Comparison of ENCODE assay signal across 19 cellular contexts in the genomic region with DNA sequence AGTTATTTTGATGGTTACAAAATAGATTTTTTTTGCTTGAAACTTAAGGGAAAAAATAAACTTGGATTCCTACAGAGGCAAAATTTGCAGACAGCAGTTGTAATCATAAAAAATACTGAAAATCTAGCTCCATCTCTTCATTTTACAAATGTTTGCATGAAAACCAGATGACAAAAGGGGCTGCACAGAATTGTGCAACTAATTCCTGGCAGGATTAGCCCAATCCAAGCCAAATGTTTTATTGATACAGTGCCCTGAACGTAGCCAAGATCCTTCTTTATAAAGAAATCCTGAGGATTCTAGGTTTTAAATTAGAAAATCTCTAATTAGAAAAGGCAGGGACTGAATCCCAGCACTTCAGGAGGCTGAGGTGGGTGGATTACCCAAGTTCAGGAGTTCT.
A peak's percentile ranks its signal among the peaks of the same experiment; 100 is the strongest.
DNase-seq lines count a peak whose midpoint lies in the region; ATAC-seq and TF ChIP-seq lines count a peak whose summit lies in the region.
"Had no signal": no experiment of that assay in that cellular context is flagged by ENCODE, and none has a peak within 500 bp of the region (broad histone marks: within the 10 kb centered on the region; RNA-seq: fewer than 3 reads in every experiment).

No MANE protein-coding gene starts in this region.

- H3K9me3 ChIP-seq in right atrium auricular region (no peaks in the 10 kb centered on the region), subcutaneous abdominal adipose tissue (ENCODE audit: control insufficient read depth in 5 of 5, low read length in 5 of 5) (no peaks in the 10 kb centered on the region)
- H3K9me3 ChIP-seq: A549, HAP-1 had no signal

- DNase-seq in Right ventricle myocardium superior (no peak), right atrium auricular region (ENCODE audit: low spot score) (no peak), Ammon's horn (ENCODE audit: low spot score) (peak; percentile 3), left ventricle myocardium superior (no peak), cerebellar cortex (ENCODE audit: low spot score) (no peak)
- DNase-seq in activated naive CD4-positive, alpha-beta T cell treated with anti-CD3 and anti-CD28 coated beads, Interleukin-2, amount 50 U/mL, for 16 hours, result no peak
- DNase-seq: 8988T; ACHN; Calu3; CD4-positive, alpha-beta memory T cell; COR-L47; DMS53; DMS79 treated with DMSO at 0.1 percent for 48 hours; GF-D8; GOT3; HFFc6 had no signal

- no peaks in the 10 kb centered on the region for H3K27me3 ChIP-seq in right atrium auricular region
- no peaks in the 10 kb centered on the region for H3K27me3 ChIP-seq in subcutaneous abdominal adipose tissue (ENCODE audit: control insufficient read depth in 5 of 5, insufficient read depth in 4 of 5, low read length in 5 of 5)

- H3K4me3 ChIP-seq in right atrium auricular region (no peak overlapping the region), subcutaneous abdominal adipose tissue (ENCODE audit: low read depth in 1 of 5, low read length in 5 of 5) (no peak overlapping the region)
- H3K4me3 ChIP-seq: A549, HAP-1 had no signal

- intact Hi-C loops in Right ventricle myocardium superior (cut with DNase I), result no loop called here
- intact Hi-C loops in left ventricle myocardium superior (cut with micrococcal nuclease), result no loop called here

- no peak for TF ChIP-seq CTCF in right atrium auricular region (IDR thresholded peaks at IDR 0.05)

- ATAC-seq in Right ventricle myocardium superior (ENCODE audit: poor library complexity) (peak; percentile 79), left ventricle myocardium superior (peak; percentile 87)
- ATAC-seq: A549 had no signal

- no peaks in the 10 kb centered on the region for H3K4me1 ChIP-seq in right atrium auricular region
- peaks cover 0 to 7% (median 0%) of the 10 kb centered on the region in 5 donors for H3K4me1 ChIP-seq in subcutaneous abdominal adipose tissue (ENCODE audit: control insufficient read depth in 5 of 5, insufficient read depth in 5 of 5, low read length in 5 of 5)
- H3K4me1 ChIP-seq: A549, HAP-1 had no signal

- H3K36me3 ChIP-seq in right atrium auricular region, result no peaks in the 10 kb centered on the region
- H3K36me3 ChIP-seq in subcutaneous abdominal adipose tissue (ENCODE audit: control insufficient read depth in 5 of 5, insufficient read depth in 5 of 5, low read length in 5 of 5), result no peaks in the 10 kb centered on the region
- H3K36me3 ChIP-seq: HAP-1 had no signal

- no peak overlapping the region for H3K27ac ChIP-seq in right atrium auricular region
- H3K27ac ChIP-seq in subcutaneous abdominal adipose tissue (ENCODE audit: low read depth, low read length), result peak overlapping the region; percentile 41
- H3K27ac ChIP-seq: A549 had no signal

- H3K9ac ChIP-seq in subcutaneous abdominal adipose tissue (ENCODE audit: low read length in 5 of 5), result no peak overlapping the region
